In genomic region chr11:95230054-95231034, GRCh38 we compare ENCODE assay signal across 7 cellular contexts. TPM values are rescaled to one million over a fixed set of nuclear protein-coding genes. Genes with fewer than 3 reads are reported as not detected.
A peak's percentile ranks its signal among the peaks of the same experiment; 100 is the strongest.
DNase-seq lines count a peak whose midpoint lies in the region; ATAC-seq, FAIRE-seq and TF ChIP-seq lines count a peak whose summit lies in the region.

No MANE protein-coding gene starts in this region.

- H3K27ac ChIP-seq in neural progenitor cell = peak overlapping the region; percentile 49

- peaks cover 58% of the 10 kb centered on the region for H3K4me1 ChIP-seq in neural progenitor cell

- H4K20me1 ChIP-seq in neural progenitor cell (ENCODE audit: low read depth) = peaks cover 52% of the 10 kb centered on the region

- H3K4me3 ChIP-seq in neural progenitor cell = peak overlapping the region; percentile 74

- H3K4me1 Mint-ChIP-seq in neural progenitor cell = peaks cover 20% of the 10 kb centered on the region

- peak overlapping the region; percentile 99 for H3K27ac Mint-ChIP-seq in neural progenitor cell

- DNase-seq in GM18507 (ENCODE audit: extremely low spot score, insufficient read length, low read depth) (no peak), NCI-H526 (lab: John Stamatoyannopoulos, UW) (peak; percentile 59 to 85), germinal center (ENCODE audit: low spot score) (peak; percentile 19), neural progenitor cell (ENCODE audit: low spot score) (peak; percentile 53), NCI-H128 (lab: John Stamatoyannopoulos, UW; ENCODE audit: unreplicated experiment) (no peak)
- peak; percentile 76 for DNase-seq in activated effector memory CD4-positive, alpha-beta T cell treated with anti-CD3 and anti-CD28 coated beads, Interleukin-2, amount 50 U/mL, for 16 hours

- no peaks in the 10 kb centered on the region for H3K27me3 Mint-ChIP-seq in neural progenitor cell (ENCODE audit: insufficient read depth, low read depth)

- H3K79me2 ChIP-seq in neural progenitor cell (ENCODE audit: low read depth) = peaks cover 56% of the 10 kb centered on the region

- FAIRE-seq in GM18507 (lab: Jason Lieb, UNC) = peak; percentile 5

- H3F3A ChIP-seq in neural progenitor cell (ENCODE audit: low read depth) = peaks cover 41% of the 10 kb centered on the region

- H3K36me3 Mint-ChIP-seq in neural progenitor cell = peaks cover 14% of the 10 kb centered on the region

- ATAC-seq in HG02678 (IDR thresholded peaks at IDR 0.05; ENCODE audit: unreplicated experiment) = peak; percentile 14

- H3K9me3 Mint-ChIP-seq in neural progenitor cell = peaks cover 13% of the 10 kb centered on the region

- H2AFZ ChIP-seq in neural progenitor cell (replicated peaks) = no peak overlapping the region

- H3K27me3 ChIP-seq in neural progenitor cell = no peaks in the 10 kb centered on the region

- no peaks in the 10 kb centered on the region for H3K9me3 ChIP-seq in neural progenitor cell (ENCODE audit: low read depth)

- H3K4me2 ChIP-seq in neural progenitor cell = peak overlapping the region; percentile 91

- no peaks in the 10 kb centered on the region for H3K36me3 ChIP-seq in neural progenitor cell

- H3K4me3 Mint-ChIP-seq in neural progenitor cell = peak overlapping the region; percentile 99

- no peak for TF ChIP-seq CTCF in neural progenitor cell (IDR thresholded peaks at IDR 0.05)

- peak overlapping the region; percentile 80 for H3K9ac ChIP-seq in neural progenitor cell

RNA-seq across cellular contexts. Expression of gene SESN3, which starts 0.7 kb away (rescaled TPM):
- total RNA-seq in neural progenitor cell (ENCODE audit: low replicate concordance) = 140 and 234 TPM in 2 replicates

Comparison
In these comparisons a context has a peak if more than half of its experiments do, and no peak if none do; other contexts are left out.
1. DNase-seq: peak in NCI-H526 (2 of 2), activated effector memory CD4-positive, alpha-beta T cell treated with anti-CD3 and anti-CD28 coated beads, Interleukin-2, amount 50 U/mL, for 16 hours (single experiment), germinal center (single experiment) and neural progenitor cell (single experiment); none in GM18507 (single experiment) and NCI-H128 (single experiment).